ENCODE assay signal across 22 cellular contexts in genomic region chr20:37940161-37940560, GRCh38. TPM values are rescaled to one million over a fixed set of nuclear protein-coding genes. Genes with fewer than 3 reads are reported as not detected.
A peak's percentile ranks its signal among the peaks of the same experiment; 100 is the strongest.
DNase-seq lines count a peak whose midpoint lies in the region; ATAC-seq and TF ChIP-seq lines count a peak whose summit lies in the region.
"Had no signal": no experiment of that assay in that cellular context is flagged by ENCODE, and none has a peak within 500 bp of the region (broad histone marks: within the 10 kb centered on the region; RNA-seq: fewer than 3 reads in every experiment).

No MANE protein-coding gene starts in this region.

- no peak overlapping the region for H3K4me3 ChIP-seq in heart right ventricle
- no peak overlapping the region for H3K4me3 ChIP-seq in endodermal cell (ENCODE audit: low read length)
- H3K4me3 ChIP-seq in osteoblast (ENCODE audit: insufficient read depth, low read length) = no peak overlapping the region
- H3K4me3 ChIP-seq: BLaER1 treated with 17β-estradiol and CSF1 and Interleukin-3, amounts not matched to agents 10 nM and 100 nM; SK-N-MC had no signal

- H3K27ac ChIP-seq in heart right ventricle = no peak overlapping the region
- no peak overlapping the region for H3K27ac ChIP-seq in endodermal cell (ENCODE audit: low read depth, low read length)
- H3K27ac ChIP-seq in osteoblast (ENCODE audit: low read depth, low read length) = no peak overlapping the region
- H3K27ac ChIP-seq: BLaER1 treated with 17β-estradiol and CSF1 and Interleukin-3, amounts not matched to agents 10 nM and 100 nM; SK-N-MC had no signal

- H3K4me3 Mint-ChIP-seq in endodermal cell (no peak overlapping the region), nephron progenitor cell (no peak overlapping the region)
- no peak overlapping the region for H3K4me3 Mint-ChIP-seq in activated naive CD8-positive, alpha-beta T cell treated with anti-CD3 and anti-CD28 coated beads for 36 hours
- H3K4me3 Mint-ChIP-seq: CD8-positive, alpha-beta T cell; HFFc6; IgD-negative memory B cell had no signal

- 84 to 88% methylated on average over 9 of the region's 9 CpGs for WGBS in heart right ventricle, 2 donors
- 91 to 97% methylated on average over 8 to 9 of the region's 9 CpGs for WGBS in endodermal cell (ENCODE audit: insufficient coverage in 1 of 2, insufficient read length in 1 of 2), 2 experiments

- H3K9ac ChIP-seq in endodermal cell (ENCODE audit: extremely low read depth, low read length, poor library complexity, severe bottlenecking) = no peak overlapping the region
- H3K9ac ChIP-seq: BLaER1 treated with 17β-estradiol and CSF1 and Interleukin-3, amounts not matched to agents 10 nM and 100 nM had no signal

- no peaks in the 10 kb centered on the region for H4K20me1 ChIP-seq in osteoblast (ENCODE audit: insufficient read depth, low read length)
- H4K20me1 ChIP-seq: BLaER1 treated with 17β-estradiol and CSF1 and Interleukin-3, amounts not matched to agents 10 nM and 100 nM had no signal

- peak; percentile 44 for DNase-seq in cardiac septum (ENCODE audit: low spot score)
- no peak for DNase-seq in heart right ventricle
- peak; percentile 26 for DNase-seq in endodermal cell
- peak; percentile 15 for DNase-seq in osteoblast (ENCODE audit: insufficient read length, low spot score, missing footprints)
- no peak for DNase-seq in activated naive CD8-positive, alpha-beta T cell treated with anti-CD3 and anti-CD28 coated beads for 36 hours
- no peak for DNase-seq in nephron progenitor cell
- DNase-seq: CD8-positive, alpha-beta T cell; DMS79; GOT3; HFFc6; NCI-H1092 treated with DMSO at 0.1 percent for 48 hours; NCI-H146; NCI-H2081; NCI-H446 treated with DMSO at 0.1 percent for 48 hours; NCI-H69; NK-92 treated with Interleukin-12 subunit alpha and Interleukin-12 subunit beta, amount 100 ng/mL, for 24 hours; Right ventricle myocardium superior had no signal

- H3K27me3 ChIP-seq in heart right ventricle (no peaks in the 10 kb centered on the region), endodermal cell (ENCODE audit: control insufficient read depth, insufficient read depth, low read length, poor library complexity, severe bottlenecking) (no peaks in the 10 kb centered on the region), osteoblast (ENCODE audit: insufficient read depth, low read length) (no peaks in the 10 kb centered on the region)
- H3K27me3 ChIP-seq: BLaER1 treated with 17β-estradiol and CSF1 and Interleukin-3, amounts not matched to agents 10 nM and 100 nM had no signal

- ATAC-seq in heart right ventricle = no peak
- no peak for ATAC-seq in SK-N-SH treated with all-trans-retinoic acid at 6 μM for 48 hours
- no peak for ATAC-seq in HG03196 (IDR thresholded peaks at IDR 0.05; ENCODE audit: unreplicated experiment)
- ATAC-seq: CD8-positive, alpha-beta T cell had no signal

- H3K27ac Mint-ChIP-seq in endodermal cell = no peak overlapping the region
- no peak overlapping the region for H3K27ac Mint-ChIP-seq in activated naive CD8-positive, alpha-beta T cell treated with anti-CD3 and anti-CD28 coated beads for 36 hours
- H3K27ac Mint-ChIP-seq in nephron progenitor cell = no peak overlapping the region
- H3K27ac Mint-ChIP-seq: CD8-positive, alpha-beta T cell; HFFc6 had no signal

- no peak overlapping the region for H2AFZ ChIP-seq in osteoblast (ENCODE audit: low read length)

- H3K27me3 Mint-ChIP-seq in endodermal cell (ENCODE audit: insufficient read depth) (peaks cover 2% of the 10 kb centered on the region), nephron progenitor cell (ENCODE audit: low read depth, poor library complexity) (peaks cover 15% of the 10 kb centered on the region)
- no peaks in the 10 kb centered on the region for H3K27me3 Mint-ChIP-seq in activated naive CD8-positive, alpha-beta T cell treated with anti-CD3 and anti-CD28 coated beads for 36 hours

- intact Hi-C loops in cardiac septum (cut with DNase I) = no loop called here
- intact Hi-C loops in heart right ventricle (cut with DNase I) = no loop called here

- H3K4me1 ChIP-seq in heart right ventricle = no peaks in the 10 kb centered on the region
- H3K4me1 ChIP-seq in endodermal cell (ENCODE audit: control insufficient read depth, insufficient read depth, low read length) = no peaks in the 10 kb centered on the region
- no peaks in the 10 kb centered on the region for H3K4me1 ChIP-seq in osteoblast (ENCODE audit: insufficient read depth, low read length)

- H3K36me3 ChIP-seq in heart right ventricle (no peaks in the 10 kb centered on the region), endodermal cell (ENCODE audit: control insufficient read depth, insufficient read depth, low read length) (no peaks in the 10 kb centered on the region), osteoblast (ENCODE audit: insufficient read depth, low read length) (no peaks in the 10 kb centered on the region)
- H3K36me3 ChIP-seq: BLaER1 treated with 17β-estradiol and CSF1 and Interleukin-3, amounts not matched to agents 10 nM and 100 nM had no signal

- H3K9me3 Mint-ChIP-seq in endodermal cell = no peaks in the 10 kb centered on the region
- no peaks in the 10 kb centered on the region for H3K9me3 Mint-ChIP-seq in activated naive CD8-positive, alpha-beta T cell treated with anti-CD3 and anti-CD28 coated beads for 36 hours
- no peaks in the 10 kb centered on the region for H3K9me3 Mint-ChIP-seq in nephron progenitor cell
- H3K9me3 Mint-ChIP-seq: CD8-positive, alpha-beta T cell; HFFc6 had no signal

- H3K79me2 ChIP-seq in osteoblast (ENCODE audit: insufficient read depth, low read length) = no peaks in the 10 kb centered on the region

- TF ChIP-seq CTCF in heart right ventricle (IDR thresholded peaks at IDR 0.05) (no peak), endodermal cell (conservative IDR thresholded peaks at IDR 0.05) (no peak), osteoblast (IDR thresholded peaks at IDR 0.05; ENCODE audit: extremely low read depth, low read depth, low read length) (no peak), nephron progenitor cell (IDR thresholded peaks at IDR 0.05) (no peak)

- H3K4me1 Mint-ChIP-seq in endodermal cell = peaks cover 14% of the 10 kb centered on the region
- no peaks in the 10 kb centered on the region for H3K4me1 Mint-ChIP-seq in activated naive CD8-positive, alpha-beta T cell treated with anti-CD3 and anti-CD28 coated beads for 36 hours
- peaks cover 24% of the 10 kb centered on the region for H3K4me1 Mint-ChIP-seq in nephron progenitor cell
- H3K4me1 Mint-ChIP-seq: IgD-negative memory B cell had no signal

- H3K4me2 ChIP-seq in osteoblast (ENCODE audit: insufficient read depth, low read length) = no peak overlapping the region
- H3K4me2 ChIP-seq: BLaER1 treated with 17β-estradiol and CSF1 and Interleukin-3, amounts not matched to agents 10 nM and 100 nM had no signal

- no peaks in the 10 kb centered on the region for H3K36me3 Mint-ChIP-seq in endodermal cell (ENCODE audit: low read depth)
- H3K36me3 Mint-ChIP-seq in activated naive CD8-positive, alpha-beta T cell treated with anti-CD3 and anti-CD28 coated beads for 36 hours = no peaks in the 10 kb centered on the region
- H3K36me3 Mint-ChIP-seq in nephron progenitor cell (ENCODE audit: low read depth) = no peaks in the 10 kb centered on the region
- H3K36me3 Mint-ChIP-seq: CD8-positive, alpha-beta T cell had no signal

- H3K9me3 ChIP-seq in heart right ventricle (peaks cover 0 to 4% (median 0%) of the 10 kb centered on the region in 11 donors), endodermal cell (ENCODE audit: control insufficient read depth, low read length) (no peaks in the 10 kb centered on the region), osteoblast (ENCODE audit: low read depth, low read length) (no peaks in the 10 kb centered on the region)
- H3K9me3 ChIP-seq: BLaER1 treated with 17β-estradiol and CSF1 and Interleukin-3, amounts not matched to agents 10 nM and 100 nM had no signal

TF ChIP-seq in SK-N-SH treated with all-trans-retinoic acid at 6 μM for 48 hours, 23 proteins besides CTCF, POLR2A, EP300 and RAD21 (continues in another document):
- TF ChIP-seq, protein P1, sequence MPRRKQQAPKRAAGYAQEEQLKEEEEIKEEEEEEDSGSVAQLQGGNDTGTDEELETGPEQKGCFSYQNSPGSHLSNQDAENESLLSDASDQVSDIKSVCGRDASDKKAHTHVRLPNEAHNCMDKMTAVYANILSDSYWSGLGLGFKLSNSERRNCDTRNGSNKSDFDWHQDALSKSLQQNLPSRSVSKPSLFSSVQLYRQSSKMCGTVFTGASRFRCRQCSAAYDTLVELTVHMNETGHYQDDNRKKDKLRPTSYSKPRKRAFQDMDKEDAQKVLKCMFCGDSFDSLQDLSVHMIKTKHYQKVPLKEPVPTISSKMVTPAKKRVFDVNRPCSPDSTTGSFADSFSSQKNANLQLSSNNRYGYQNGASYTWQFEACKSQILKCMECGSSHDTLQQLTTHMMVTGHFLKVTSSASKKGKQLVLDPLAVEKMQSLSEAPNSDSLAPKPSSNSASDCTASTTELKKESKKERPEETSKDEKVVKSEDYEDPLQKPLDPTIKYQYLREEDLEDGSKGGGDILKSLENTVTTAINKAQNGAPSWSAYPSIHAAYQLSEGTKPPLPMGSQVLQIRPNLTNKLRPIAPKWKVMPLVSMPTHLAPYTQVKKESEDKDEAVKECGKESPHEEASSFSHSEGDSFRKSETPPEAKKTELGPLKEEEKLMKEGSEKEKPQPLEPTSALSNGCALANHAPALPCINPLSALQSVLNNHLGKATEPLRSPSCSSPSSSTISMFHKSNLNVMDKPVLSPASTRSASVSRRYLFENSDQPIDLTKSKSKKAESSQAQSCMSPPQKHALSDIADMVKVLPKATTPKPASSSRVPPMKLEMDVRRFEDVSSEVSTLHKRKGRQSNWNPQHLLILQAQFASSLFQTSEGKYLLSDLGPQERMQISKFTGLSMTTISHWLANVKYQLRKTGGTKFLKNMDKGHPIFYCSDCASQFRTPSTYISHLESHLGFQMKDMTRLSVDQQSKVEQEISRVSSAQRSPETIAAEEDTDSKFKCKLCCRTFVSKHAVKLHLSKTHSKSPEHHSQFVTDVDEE (CRISPR knock-in tag; IDR thresholded peaks at IDR 0.05) = no peak
- no peak for TF ChIP-seq ZFP3 (CRISPR knock-in tag; IDR thresholded peaks at IDR 0.05)
- TF ChIP-seq CSDC2 (CRISPR knock-in tag; IDR thresholded peaks at IDR 0.05) = no peak

RNA-seq across cellular contexts. Expression of gene VSTM2L, which starts 37.2 kb away (rescaled TPM):
- 11.1 TPM for total RNA-seq in cardiac septum
- 10 to 100 TPM in 5 of 10 donors, 1 to 10 TPM in 5; 1.8 to 17.2 (median 8.9) TPM for total RNA-seq in heart right ventricle
- polyA plus RNA-seq in heart right ventricle = 10 to 100 TPM in 1 of 2 donors, 1 to 10 TPM in 1; 6.9 to 14.1 TPM
- total RNA-seq in endodermal cell = 1 to 10 TPM; 1.4 to 2.9 TPM
- 27.8 TPM for polyA plus RNA-seq in endodermal cell (2013, experiment 1 of 2)
- polyA plus RNA-seq in endodermal cell (2013, experiment 2 of 2) = 22.4 TPM
- 2.5 and 2.9 TPM in 2 replicates for total RNA-seq in osteoblast
- not detected for total RNA-seq in activated naive CD8-positive, alpha-beta T cell treated with anti-CD3 and anti-CD28 coated beads for 36 hours
- total RNA-seq: CD8-positive, alpha-beta T cell had no signal
- polyA plus RNA-seq: IgD-negative memory B cell had no signal

Comparison
In these comparisons a context has a peak if more than half of its experiments do, and no peak if none do; other contexts are left out.
1. DNase-seq: peak in cardiac septum (single experiment), endodermal cell (single experiment) and osteoblast (single experiment); none in heart right ventricle (0 of 2), activated naive CD8-positive, alpha-beta T cell treated with anti-CD3 and anti-CD28 coated beads for 36 hours (single experiment) and nephron progenitor cell (single experiment).